In genomic region chr2:23940976-23941605, GRCh38 we compare ENCODE assay signal across 8 cellular contexts. TPM values are rescaled to one million over a fixed set of nuclear protein-coding genes. Genes with fewer than 3 reads are reported as not detected.
A peak's percentile ranks its signal among the peaks of the same experiment; 100 is the strongest.
DNase-seq lines count a peak whose midpoint lies in the region; TF ChIP-seq lines count a peak whose summit lies in the region.

No MANE protein-coding gene starts in this region.

- H3K4me3 ChIP-seq in GM06990 (replicated peaks; ENCODE audit: low read depth, low read length) (peak overlapping the region; percentile 80), brain microvascular endothelial cell (ENCODE audit: low read depth, low read length) (peak overlapping the region; percentile 78)

- peak; percentile 15 for DNase-seq in GM06990 (ENCODE audit: extremely low read depth, insufficient read length)
- peak; percentile 44 for DNase-seq in MV-4-11 (lab: John Stamatoyannopoulos, UW)
- DNase-seq in brain microvascular endothelial cell: peak; percentile 33
- DNase-seq in superior temporal gyrus (ENCODE audit: extremely low spot score): peak; percentile 60
- DNase-seq in cerebellum (ENCODE audit: low spot score): no peak
- no peak for DNase-seq in NCI-H524 (lab: John Stamatoyannopoulos, UW)
- DNase-seq in iPS-NIHi11 (ENCODE audit: low spot score): no peak

- TF ChIP-seq CTCF in GM06990 (IDR thresholded peaks at IDR 0.05; ENCODE audit: insufficient read depth, low read length, poor library complexity, severe bottlenecking) (no peak), brain microvascular endothelial cell (IDR thresholded peaks at IDR 0.05; ENCODE audit: low read depth, low read length, missing control alignments) (no peak)

- H3K27me3 ChIP-seq in GM06990 (replicated peaks; ENCODE audit: control insufficient read depth, insufficient read depth, low read length) (no peaks in the 10 kb centered on the region), brain microvascular endothelial cell (replicated peaks) (no peaks in the 10 kb centered on the region), layer of hippocampus (ENCODE audit: control insufficient read depth, insufficient read depth, low read length) (no peaks in the 10 kb centered on the region)

- in situ Hi-C loops in brain microvascular endothelial cell (cut with HindIII; ENCODE audit: low pct_ligation_motif_present, low sequenced_read_pairs): no loop called here

- H3K27ac ChIP-seq in brain microvascular endothelial cell (peak overlapping the region; percentile 84), layer of hippocampus (ENCODE audit: low read depth, low read length) (peak overlapping the region; percentile 81)

- H3K36me3 ChIP-seq in GM06990 (ENCODE audit: control insufficient read depth, insufficient read depth, low read length) (no peaks in the 10 kb centered on the region), brain microvascular endothelial cell (replicated peaks) (peaks cover 2% of the 10 kb centered on the region)

RNA-seq across cellular contexts. Expression of gene UBXN2A, which starts 0.8 kb away (rescaled TPM):
- 29.3 TPM for total RNA-seq in cerebellum

RNA-seq across cellular contexts. Expression of gene ATAD2B, which starts 14.2 kb away (rescaled TPM):
- 67.6 TPM for total RNA-seq in cerebellum

Comparison
In these comparisons a context has a peak if more than half of its experiments do, and no peak if none do; other contexts are left out.
1. DNase-seq: peak in GM06990 (single experiment), MV-4-11 (single experiment), brain microvascular endothelial cell (single experiment) and superior temporal gyrus (single experiment); none in cerebellum (single experiment), NCI-H524 (0 of 2) and iPS-NIHi11 (single experiment).